Comparison of ENCODE assay signal across 8 cellular contexts in the genomic region with DNA sequence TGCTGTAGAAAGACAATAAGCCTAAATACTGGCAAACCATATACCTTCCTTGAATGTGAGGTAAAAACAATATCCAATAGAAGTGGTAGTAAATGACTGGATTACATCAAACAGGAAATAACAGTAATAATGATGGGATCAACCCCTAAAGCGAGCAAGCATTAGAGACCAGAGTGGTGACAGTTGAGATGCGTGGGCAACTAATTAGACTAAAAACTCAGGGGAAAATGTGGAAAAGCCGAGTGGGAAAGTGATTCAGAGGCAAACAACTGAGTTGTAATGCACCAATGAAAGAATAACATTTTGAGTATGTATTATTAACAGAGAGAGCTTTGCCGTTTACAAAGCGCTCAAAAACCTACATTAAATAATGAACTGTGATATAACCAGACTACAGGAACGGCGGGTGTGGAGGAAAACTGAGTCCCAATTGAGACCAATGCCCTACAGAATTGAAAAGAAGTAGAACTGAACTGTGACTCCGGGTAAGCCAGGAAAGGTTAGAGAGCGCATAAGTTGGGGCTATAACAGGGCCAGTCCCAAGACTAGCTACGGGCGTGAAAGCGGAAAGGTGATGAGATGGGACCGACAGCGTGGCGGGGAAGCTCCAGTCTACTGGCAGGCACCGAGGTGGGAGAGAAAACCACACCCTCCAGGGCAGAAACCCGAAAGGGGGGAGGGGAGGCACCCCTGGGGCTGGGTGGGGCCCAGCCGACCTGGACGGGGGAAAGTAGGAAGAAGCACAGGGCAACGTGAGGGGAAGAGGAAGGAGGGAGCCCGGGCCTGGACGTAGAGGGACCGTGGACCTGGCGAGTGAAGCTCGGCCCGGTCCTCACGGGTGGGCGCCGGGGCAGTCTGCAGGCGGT. TPM values are rescaled to one million over a fixed set of nuclear protein-coding genes. Genes with fewer than 3 reads are reported as not detected.
DNase-seq lines count a peak whose midpoint lies in the region; ATAC-seq, FAIRE-seq and TF ChIP-seq lines count a peak whose summit lies in the region.

No MANE protein-coding gene starts in this region.

- peak overlapping the region in 1 of 2 experiments; percentile 97 for H3K14ac ChIP-seq in mesenchymal stem cell (ENCODE audit: low read length in 2 of 2)

- peak overlapping the region; percentile 93 for H3K9ac ChIP-seq in colonic mucosa (ENCODE audit: low read depth in 2 of 2, low read length in 2 of 2)
- peak overlapping the region; percentile 94 for H3K9ac ChIP-seq in mesenchymal stem cell (ENCODE audit: low read length)

- H3K36me3 ChIP-seq in colonic mucosa (no peaks in the 10 kb centered on the region), mesenchymal stem cell (ENCODE audit: control insufficient read depth in 1 of 2, insufficient read depth in 2 of 2, low read depth in 1 of 2, low read length in 2 of 2) (peaks cover 6 to 9% of the 10 kb centered on the region in 2 experiments)

- peak overlapping the region; percentile 96 for H3K4me3 Mint-ChIP-seq in HFFc6

- peak overlapping the region; percentile 69 for H2AK5ac ChIP-seq in mesenchymal stem cell (ENCODE audit: low read length, severe bottlenecking)

- H3K4me1 Mint-ChIP-seq in HFFc6 (ENCODE audit: low read depth), result peaks cover 33% of the 10 kb centered on the region

- WGBS in mesenchymal stem cell, result 2% methylated on average over 25 of the region's 30 CpGs

- H3K9me3 ChIP-seq in colonic mucosa (no peaks in the 10 kb centered on the region), mesenchymal stem cell (ENCODE audit: control insufficient read depth, low read length) (no peaks in the 10 kb centered on the region)

- no peak overlapping the region for H2BK15ac ChIP-seq in mesenchymal stem cell (ENCODE audit: low read depth, poor library complexity, severe bottlenecking)

- H3K18ac ChIP-seq in mesenchymal stem cell (ENCODE audit: low read depth in 1 of 2, low read length in 2 of 2), result peak overlapping the region in 1 of 2 experiments; percentile 99

- H2AFZ ChIP-seq in mesenchymal stem cell (ENCODE audit: low read depth, low read length), result peak overlapping the region; percentile 78

- no peak for TF ChIP-seq POLR2A in GM12891 (IDR thresholded peaks at IDR 0.05; ENCODE audit: low read depth, low read length)

- no peak overlapping the region for H2BK120ac ChIP-seq in mesenchymal stem cell (ENCODE audit: low read depth, low read length)

- DNase-seq in GM12891 (ENCODE audit: insufficient read length, low spot score) (peak; percentile 51), HFFc6 (peak; percentile 1), NCI-H1092 treated with DMSO at 0.1 percent for 48 hours (lab: John Stamatoyannopoulos, UW) (peak; percentile 78), colonic mucosa (peak; percentile 80), mesenchymal stem cell (no peak), DMS79 (lab: John Stamatoyannopoulos, UW) (no peak)
- DNase-seq in stimulated activated CD8-positive, alpha-beta memory T cell treated with anti-CD3 and anti-CD28 coated beads, Interleukin-15, amount 100 ng/mL, for 24 hours (ENCODE audit: low read depth), result peak; percentile 29

- H4K91ac ChIP-seq in mesenchymal stem cell (ENCODE audit: low read length), result peak overlapping the region; percentile 14

- peak overlapping the region; percentile 58 for H3K4me2 ChIP-seq in mesenchymal stem cell (ENCODE audit: low read length, poor library complexity, severe bottlenecking)

- H3K27me3 ChIP-seq in colonic mucosa, result no peaks in the 10 kb centered on the region
- H3K27me3 ChIP-seq in mesenchymal stem cell (ENCODE audit: control insufficient read depth in 1 of 2, insufficient read depth in 1 of 2, low read length in 2 of 2), result no peaks in the 10 kb centered on the region

- H2BK12ac ChIP-seq in mesenchymal stem cell (ENCODE audit: low read length in 2 of 2), result peak overlapping the region in 1 of 2 experiments; percentile 15

- TF ChIP-seq CTCF in HFFc6 (IDR thresholded peaks at IDR 0.05) (no peak), colonic mucosa (IDR thresholded peaks at IDR 0.05) (no peak)

- H3K27ac Mint-ChIP-seq in HFFc6, result peak overlapping the region; percentile 99

- peak overlapping the region; percentile 29 for H4K8ac ChIP-seq in mesenchymal stem cell (ENCODE audit: low read length)

- ATAC-seq in activated CD4-positive, CD25-positive, alpha-beta regulatory T cell treated with anti-CD3 and anti-CD28 coated beads, Interleukin-2, amount 50 U/mL, for 24 hours, result peak; percentile 4 to 14

- H3K36me3 Mint-ChIP-seq in HFFc6 (ENCODE audit: low read depth), result peaks cover 9% of the 10 kb centered on the region; the same call in 1 of the 2 replicates

- H3K27ac ChIP-seq in colonic mucosa (peak overlapping the region; percentile 81), mesenchymal stem cell (ENCODE audit: low read length, poor library complexity, severe bottlenecking) (peak overlapping the region; percentile 84)

- peaks cover 3% of the 10 kb centered on the region for H3K79me1 ChIP-seq in mesenchymal stem cell (replicated peaks; ENCODE audit: low read length, poor library complexity, severe bottlenecking)

- peak overlapping the region; percentile 69 for H3K4me3 ChIP-seq in colonic mucosa
- peak overlapping the region; percentile 94 to 96 for H3K4me3 ChIP-seq in mesenchymal stem cell (ENCODE audit: insufficient read depth in 1 of 2, low read depth in 1 of 2, low read length in 2 of 2)

- intact Hi-C loops in colonic mucosa (cut with DNase I), result no loop called here

- H3K4me1 ChIP-seq in colonic mucosa, result peaks cover 3% of the 10 kb centered on the region
- H3K4me1 ChIP-seq in mesenchymal stem cell (ENCODE audit: control insufficient read depth, insufficient read depth, low read depth, low read length), result peaks cover 6% of the 10 kb centered on the region

- H3K4ac ChIP-seq in mesenchymal stem cell (ENCODE audit: low read depth in 1 of 2, low read length in 2 of 2), result peak overlapping the region in 1 of 2 experiments; percentile 95

- H2BK5ac ChIP-seq in mesenchymal stem cell (ENCODE audit: low read depth, low read length, poor library complexity, severe bottlenecking), result peak overlapping the region; percentile 61

- H3K23ac ChIP-seq in mesenchymal stem cell (ENCODE audit: low read length in 2 of 2), result peak overlapping the region in 1 of 2 experiments; percentile 23

- FAIRE-seq in GM12891 (lab: Jason Lieb, UNC), result peak; percentile 43

- H3K27me3 Mint-ChIP-seq in HFFc6 (ENCODE audit: insufficient read depth), result peaks cover 4% of the 10 kb centered on the region; the same call in 1 of the 2 replicates

- no peaks in the 10 kb centered on the region for H3K9me3 Mint-ChIP-seq in HFFc6

TF ChIP-seq in GM12891, 5 proteins besides CTCF, POLR2A, EP300 and RAD21:
- TF ChIP-seq TAF1 (IDR thresholded peaks at IDR 0.05; ENCODE audit: low read depth, low read length) (no peak), POLR2AphosphoS5 (IDR thresholded peaks at IDR 0.05; ENCODE audit: low read depth, low read length) (no peak), POU2F2 (IDR thresholded peaks at IDR 0.05; ENCODE audit: low read depth, low read length) (no peak), SPI1 (IDR thresholded peaks at IDR 0.05; ENCODE audit: low read depth, low read length) (no peak), PAX5 (IDR thresholded peaks at IDR 0.05; ENCODE audit: insufficient read depth, low read length, severe bottlenecking) (no peak)

RNA-seq across cellular contexts. Expression of a gene that starts 0.6 kb away (rescaled TPM):
- 22.3 TPM for polyA plus RNA-seq in GM12891 (2012; ENCODE audit: low read depth, missing spikeins)
- total RNA-seq in HFFc6 (2021; fragmentation: NEBNext Ultra II Directional; extraction: Animal tissue kit (Norgen Biotek cat#: 25700)), result 10 to 100 TPM; 28.7 to 34.9 (median 32.8) TPM
- total RNA-seq in colonic mucosa, result 10 to 100 TPM; 26.9 to 42.0 TPM
- 22.7 TPM for polyA plus RNA-seq in mesenchymal stem cell (2013, experiment 1 of 2)
- polyA plus RNA-seq in mesenchymal stem cell (2013, experiment 2 of 2), result 21.7 TPM

Comparison
In these comparisons a context has a peak if more than half of its experiments do, and no peak if none do; other contexts are left out.
1. DNase-seq: peak in GM12891 (single experiment), HFFc6 (single experiment), NCI-H1092 treated with DMSO at 0.1 percent for 48 hours (single experiment), colonic mucosa (single experiment) and stimulated activated CD8-positive, alpha-beta memory T cell treated with anti-CD3 and anti-CD28 coated beads, Interleukin-15, amount 100 ng/mL, for 24 hours (single experiment); none in mesenchymal stem cell (single experiment) and DMS79 (single experiment).